Comparison of ENCODE assay signal across 8 cellular contexts in the genomic region with DNA sequence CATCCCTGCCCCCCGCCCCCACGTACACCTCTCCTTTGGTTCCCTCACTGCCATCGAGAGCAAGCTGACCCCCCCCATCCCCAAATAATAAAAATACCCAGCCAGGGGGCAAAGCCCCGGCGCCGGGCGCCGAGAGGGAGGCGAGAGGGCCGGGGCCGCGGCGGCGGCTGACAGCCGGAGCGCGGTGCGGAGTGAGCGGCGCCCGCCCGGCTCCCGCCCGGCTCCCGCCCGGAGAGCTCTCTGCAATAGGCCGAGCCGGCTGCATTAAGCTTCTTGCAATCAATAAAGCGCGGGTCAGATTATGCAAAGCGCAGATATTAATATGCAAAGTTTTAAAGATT. TPM values are rescaled to one million over a fixed set of nuclear protein-coding genes. Genes with fewer than 3 reads are reported as not detected.
DNase-seq lines count a peak whose midpoint lies in the region; ATAC-seq and TF ChIP-seq lines count a peak whose summit lies in the region.

No MANE protein-coding gene starts in this region.

- H3K9me3 ChIP-seq in Peyer's patch = no peaks in the 10 kb centered on the region
- no peaks in the 10 kb centered on the region for H3K9me3 ChIP-seq in esophagus muscularis mucosa

- H3K36me3 ChIP-seq in Peyer's patch (no peaks in the 10 kb centered on the region), esophagus muscularis mucosa (no peaks in the 10 kb centered on the region)

- peak; percentile 53 for ATAC-seq in omental fat pad (ENCODE audit: low FRiP score)

- TF ChIP-seq CTCF in Peyer's patch (IDR thresholded peaks at IDR 0.05) (no peak), esophagus muscularis mucosa (IDR thresholded peaks at IDR 0.05) (no peak), omental fat pad (IDR thresholded peaks at IDR 0.05) (no peak)

- intact Hi-C loops in esophagus muscularis mucosa (cut with DNase I) = no loop called here

- WGBS in esophagus muscularis mucosa = 1% methylated on average over 21 of the region's 31 CpGs

- H3K27me3 ChIP-seq in Peyer's patch (peaks cover 0 to 20% of the 10 kb centered on the region in 2 donors), esophagus muscularis mucosa (peaks cover 0 to 86% (median 28%) of the 10 kb centered on the region in 4 donors)

- DNase-seq in NCI-H1105 treated with DMSO at 0.1 percent for 48 hours (lab: John Stamatoyannopoulos, UW) (peak; percentile 95), NCI-H1105 (lab: John Stamatoyannopoulos, UW) (no peak), Peyer's patch (peak in 1 of 3 donors; percentile 52), esophagus muscularis mucosa (ENCODE audit: extremely low spot score) (no peak), omental fat pad (ENCODE audit: low spot score) (no peak), middle frontal gyrus (ENCODE audit: extremely low spot score, low spot score) (no peak), glomerular visceral epithelial cell (ENCODE audit: extremely low spot score) (no peak), activated gamma-delta T cell treated with Interleukin-2 at 50 U/mL for 16 hours (no peak)

- peaks cover 0 to 15% (median 12%) of the 10 kb centered on the region in 4 donors for H3K4me1 ChIP-seq in Peyer's patch
- peaks cover 14 to 24% (median 21%) of the 10 kb centered on the region in 4 donors for H3K4me1 ChIP-seq in esophagus muscularis mucosa

- peak overlapping the region in 1 of 4 donors; percentile 17 for H3K27ac ChIP-seq in Peyer's patch
- H3K27ac ChIP-seq in esophagus muscularis mucosa (replicated peaks in 1 of 4) = peak overlapping the region in 3 of 4 donors; percentile 41 to 59 (median 44)

- H3K4me3 ChIP-seq in Peyer's patch (peak overlapping the region; percentile 29 to 57 (median 56)), esophagus muscularis mucosa (peak overlapping the region; percentile 51 to 66 (median 58))

- no peak for TF ChIP-seq EP300 in esophagus muscularis mucosa (IDR thresholded peaks at IDR 0.05)

- TF ChIP-seq POLR2A in Peyer's patch (IDR thresholded peaks at IDR 0.05) = no peak
- TF ChIP-seq POLR2A in esophagus muscularis mucosa (IDR thresholded peaks at IDR 0.05; ENCODE audit: low read depth) = no peak

RNA-seq across cellular contexts. Expression of gene DEDD2, which starts 40.9 kb away (rescaled TPM):
- total RNA-seq in Peyer's patch (10 to 100 TPM; 20.6 to 60.2 (median 51.6) TPM), esophagus muscularis mucosa (10 to 100 TPM; 22.0 to 42.1 (median 31.2) TPM), omental fat pad (10 to 100 TPM; 22.0 to 59.3 (median 29.9) TPM)

RNA-seq across cellular contexts. Expression of gene ZNF526, which starts 43.5 kb away (rescaled TPM):
- total RNA-seq in Peyer's patch = 10 to 100 TPM in 3 of 4 donors, 1 to 10 TPM in 1; 9.1 to 14.0 (median 12.3) TPM
- 1 to 10 TPM; 4.3 to 8.6 (median 7.1) TPM for total RNA-seq in esophagus muscularis mucosa
- total RNA-seq in omental fat pad = 1 to 10 TPM; 3.2 to 7.6 (median 5.7) TPM

RNA-seq across cellular contexts. Expression of gene POU2F2, which starts 44.4 kb away (rescaled TPM):
- total RNA-seq in Peyer's patch = 10 to 100 TPM in 1 of 4 donors, 1 to 10 TPM in 2, under 1 TPM in 1; 0.88 to 30.5 (median 3.2) TPM
- 1 to 10 TPM in 3 of 4 donors, under 1 TPM in 1; 0.52 to 2.5 (median 1.5) TPM for total RNA-seq in esophagus muscularis mucosa
- 1 to 10 TPM in 3 of 4 donors, under 1 TPM in 1; 0.56 to 3.2 (median 1.5) TPM for total RNA-seq in omental fat pad
